Comparison of ENCODE assay signal across 9 cellular contexts in genomic region chr3:168620854-168621253, GRCh38.
DNase-seq lines count a peak whose midpoint lies in the region; ATAC-seq and TF ChIP-seq lines count a peak whose summit lies in the region.
"Had no signal": no experiment of that assay in that cellular context is flagged by ENCODE, and none has a peak within 500 bp of the region (broad histone marks: within the 10 kb centered on the region; RNA-seq: fewer than 3 reads in every experiment).

No MANE protein-coding gene starts in this region.

- DNase-seq in AG10803 (ENCODE audit: low read depth), result no peak
- DNase-seq in LNCaP clone FGC (ENCODE audit: low read depth), result no peak
- peak; percentile 44 for DNase-seq in UCSD-AML1 (lab: John Stamatoyannopoulos, UW; ENCODE audit: unreplicated experiment)
- no peak for DNase-seq in kidney epithelial cell (ENCODE audit: low read depth)
- no peak for DNase-seq in coronary artery (ENCODE audit: low spot score)
- no peak for DNase-seq in effector memory CD8-positive, alpha-beta T cell

- no peak overlapping the region for H3K27ac ChIP-seq in coronary artery

- no peaks in the 10 kb centered on the region for H3K36me3 ChIP-seq in kidney epithelial cell (ENCODE audit: control insufficient read depth, insufficient read depth, low read length)

- H3K4me3 ChIP-seq in AG10803 (ENCODE audit: low read length) (no peak overlapping the region), LNCaP clone FGC (ENCODE audit: low read depth, low read length) (no peak overlapping the region), kidney epithelial cell (ENCODE audit: low read depth, low read length) (no peak overlapping the region), coronary artery (no peak overlapping the region)

- ATAC-seq in GM19395 (IDR thresholded peaks at IDR 0.05; ENCODE audit: unreplicated experiment) (peak; percentile 59), HG02571 (IDR thresholded peaks at IDR 0.05; ENCODE audit: unreplicated experiment) (no peak)
- ATAC-seq in effector memory CD8-positive, alpha-beta T cell (replicated peaks), result no peak

- no peaks in the 10 kb centered on the region for H3K27me3 ChIP-seq in kidney epithelial cell (ENCODE audit: control insufficient read depth, insufficient read depth, low read length)

- H3K27ac Mint-ChIP-seq in effector memory CD8-positive, alpha-beta T cell, result no peak overlapping the region

- peaks cover 0 to 4% of the 10 kb centered on the region in 2 donors for H3K9me3 Mint-ChIP-seq in effector memory CD8-positive, alpha-beta T cell

- H3K4me1 Mint-ChIP-seq in effector memory CD8-positive, alpha-beta T cell (ENCODE audit: low read depth in 2 of 2), result no peaks in the 10 kb centered on the region
- H3K4me1 Mint-ChIP-seq: central memory CD8-positive, alpha-beta T cell had no signal

- TF ChIP-seq CTCF in AG10803 (conservative IDR thresholded peaks at IDR 0.05; ENCODE audit: low read length), result peak; percentile 31
- TF ChIP-seq CTCF in LNCaP clone FGC (IDR thresholded peaks at IDR 0.05; ENCODE audit: control insufficient read depth, extremely low read depth, insufficient read depth), result peak; percentile 70
- peak; percentile 59 for TF ChIP-seq CTCF in kidney epithelial cell (IDR thresholded peaks at IDR 0.05; ENCODE audit: insufficient read depth, low read length, poor library complexity, severe bottlenecking)
- TF ChIP-seq CTCF in coronary artery (IDR thresholded peaks at IDR 0.05), result no peak

- no peak overlapping the region for H3K4me3 Mint-ChIP-seq in effector memory CD8-positive, alpha-beta T cell
- H3K4me3 Mint-ChIP-seq: central memory CD8-positive, alpha-beta T cell had no signal

- no peaks in the 10 kb centered on the region for H3K36me3 Mint-ChIP-seq in effector memory CD8-positive, alpha-beta T cell (ENCODE audit: insufficient read depth)

- H3K27me3 Mint-ChIP-seq in effector memory CD8-positive, alpha-beta T cell, result no peaks in the 10 kb centered on the region
- H3K27me3 Mint-ChIP-seq: central memory CD8-positive, alpha-beta T cell had no signal
